In genomic region chr10:19941206-19941880, GRCh38 we compare ENCODE assay signal across 29 cellular contexts.
"Had no signal": no experiment of that assay in that cellular context is flagged by ENCODE, and none has a peak within 500 bp of the region (broad histone marks: within the 10 kb centered on the region; RNA-seq: fewer than 3 reads in every experiment).

No MANE protein-coding gene starts in this region.

- H3K4me3 ChIP-seq: body of pancreas, SJSA1 had no signal

- ATAC-seq: activated CD8-positive, alpha-beta T cell treated with anti-CD3 and anti-CD28 coated beads, Interleukin-2, amount 10 ng/mL, durations not matched to agents 7 days and 5 days; body of pancreas; Panc1; SK-N-SH treated with all-trans-retinoic acid at 6 μM for 48 hours had no signal

- H3K36me3 Mint-ChIP-seq: activated naive CD8-positive, alpha-beta T cell treated with anti-CD3 and anti-CD28 coated beads, Interleukin-2, amount 10 ng/mL, durations not matched to agents 7 days and 5 days had no signal

- H3K27ac Mint-ChIP-seq: activated CD8-positive, alpha-beta T cell treated with anti-CD3 and anti-CD28 coated beads, Interleukin-2, amount 10 ng/mL, durations not matched to agents 7 days and 5 days; activated naive CD8-positive, alpha-beta T cell treated with anti-CD3 and anti-CD28 coated beads, Interleukin-2, amount 10 ng/mL, durations not matched to agents 7 days and 5 days had no signal

- H3K4me1 Mint-ChIP-seq: activated naive CD8-positive, alpha-beta T cell treated with anti-CD3 and anti-CD28 coated beads, Interleukin-2, amount 10 ng/mL, durations not matched to agents 7 days and 5 days had no signal

- DNase-seq: activated CD4-positive, alpha-beta T cell treated with anti-CD3 and anti-CD28 coated beads for 48 hours; activated CD4-positive, alpha-beta T cell treated with anti-CD3 and anti-CD28 coated beads, Interleukin-2, amount 50 U/mL, for 4 hours; activated CD4-positive, CD25-positive, alpha-beta regulatory T cell treated with anti-CD3 and anti-CD28 coated beads, Interleukin-2, amount 50 U/mL, for 72 hours; activated CD8-positive, alpha-beta memory T cell treated with anti-CD3 and anti-CD28 coated beads, Interleukin-2, amount 50 U/mL, for 48 hours; activated CD8-positive, alpha-beta T cell treated with anti-CD3 and anti-CD28 coated beads, Interleukin-2, amount 10 ng/mL, durations not matched to agents 7 days and 5 days; activated naive CD4-positive, alpha-beta T cell treated with anti-CD3 and anti-CD28 coated beads, Interleukin-2, amount 50 U/mL, for 16 hours; activated naive CD8-positive, alpha-beta T cell treated with anti-CD3 and anti-CD28 coated beads, Interleukin-2, amount 10 ng/mL, durations not matched to agents 7 days and 5 days; activated T-cell treated with anti-CD3 and anti-CD28 coated beads, Interleukin-2, amount 50 U/mL, for 1 hour; aorta; body of pancreas; central memory CD4-positive, alpha-beta T cell; Kasumi-1; KBM-7; NCI-H1048; NCI-H146; NCI-H187 treated with DMSO at 0.1 percent for 48 hours; NCI-H2171; NCI-H2227 treated with DMSO at 0.1 percent for 48 hours; NCI-H446 treated with DMSO at 0.1 percent for 48 hours; NCI-H524 treated with DMSO at 0.1 percent for 48 hours; NCI-H748 treated with DMSO at 0.1 percent for 48 hours; OCI-M1; Right ventricle myocardium superior; RPMI8226; SW 1271 had no signal

- FAIRE-seq: bronchial epithelial cell had no signal

- H3K27me3 ChIP-seq: body of pancreas, SJSA1 had no signal

- H3K27me3 Mint-ChIP-seq: activated naive CD8-positive, alpha-beta T cell treated with anti-CD3 and anti-CD28 coated beads, Interleukin-2, amount 10 ng/mL, durations not matched to agents 7 days and 5 days had no signal

- H3K27ac ChIP-seq: body of pancreas, SJSA1 had no signal

- H3K4me1 ChIP-seq: body of pancreas, SJSA1 had no signal

- H3K4me3 Mint-ChIP-seq: activated CD8-positive, alpha-beta T cell treated with anti-CD3 and anti-CD28 coated beads, Interleukin-2, amount 10 ng/mL, durations not matched to agents 7 days and 5 days; activated naive CD8-positive, alpha-beta T cell treated with anti-CD3 and anti-CD28 coated beads, Interleukin-2, amount 10 ng/mL, durations not matched to agents 7 days and 5 days had no signal

- H3K9me3 ChIP-seq: body of pancreas, SJSA1 had no signal

- H3K36me3 ChIP-seq: SJSA1 had no signal
